ENCODE assay signal across 1 cellular context in the genomic region with DNA sequence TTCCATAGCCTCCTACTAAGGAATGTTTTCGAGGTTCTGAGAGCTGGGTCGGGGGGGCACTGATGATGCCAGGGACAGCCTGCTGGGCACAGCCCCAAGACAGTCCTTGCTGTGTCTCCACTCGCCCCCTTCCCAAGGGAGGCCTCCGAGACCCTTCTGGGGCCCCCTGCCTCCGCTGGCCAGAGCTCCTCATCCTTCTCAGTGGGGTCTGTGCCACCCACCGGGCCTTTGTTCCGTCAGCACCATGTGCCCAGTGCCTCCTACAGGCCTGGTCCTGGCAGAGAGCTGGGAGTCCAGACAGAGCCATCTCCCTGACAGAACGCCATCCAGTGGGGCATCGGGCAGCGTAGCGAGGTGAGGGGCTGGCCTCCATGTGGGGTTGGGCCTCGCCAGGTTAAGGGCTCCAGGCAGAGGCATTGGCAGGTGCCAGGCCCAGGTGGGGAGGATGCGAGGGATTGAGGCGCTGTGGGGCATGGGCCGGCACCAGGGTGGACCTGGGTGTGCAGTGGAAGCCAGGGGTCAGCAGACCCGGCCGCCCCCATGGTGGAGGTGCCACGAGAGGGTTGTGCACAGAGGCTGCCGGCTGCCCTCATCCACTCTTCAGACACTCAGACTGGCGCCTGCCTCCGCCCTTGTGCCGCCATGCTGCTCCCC.
TF ChIP-seq lines count a peak whose summit lies in the region.

No MANE protein-coding gene starts in this region.

TF ChIP-seq in HepG2, 621 proteins besides CTCF, POLR2A, EP300 and RAD21 (continued from another document):
- TF ChIP-seq, protein P1, sequence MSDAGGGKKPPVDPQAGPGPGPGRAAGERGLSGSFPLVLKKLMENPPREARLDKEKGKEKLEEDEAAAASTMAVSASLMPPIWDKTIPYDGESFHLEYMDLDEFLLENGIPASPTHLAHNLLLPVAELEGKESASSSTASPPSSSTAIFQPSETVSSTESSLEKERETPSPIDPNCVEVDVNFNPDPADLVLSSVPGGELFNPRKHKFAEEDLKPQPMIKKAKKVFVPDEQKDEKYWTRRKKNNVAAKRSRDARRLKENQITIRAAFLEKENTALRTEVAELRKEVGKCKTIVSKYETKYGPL (CRISPR knock-in tag; IDR thresholded peaks at IDR 0.05), result no peak
- TF ChIP-seq TCF12 (IDR thresholded peaks at IDR 0.05) (no peak), TCF12 (CRISPR knock-in tag; IDR thresholded peaks at IDR 0.05) (no peak), SP1 (IDR thresholded peaks at IDR 0.05) (no peak), SP1 (CRISPR knock-in tag; IDR thresholded peaks at IDR 0.05) (no peak), ZNF138 (CRISPR knock-in tag; IDR thresholded peaks at IDR 0.05; ENCODE audit: low read depth) (no peak), ZNF891 (CRISPR knock-in tag; IDR thresholded peaks at IDR 0.05) (0 out of 2 replicates have a peak, but pooled peaks have one; percentile 10), KDM5B (CRISPR knock-in tag; IDR thresholded peaks at IDR 0.05; ENCODE audit: borderline replicate concordance) (peak; percentile 19; the same call in 1 of the 2 replicates), NCOA5 (CRISPR knock-in tag; IDR thresholded peaks at IDR 0.05) (no peak), MXI1 (IDR thresholded peaks at IDR 0.05; ENCODE audit: borderline replicate concordance, low read depth, low read length) (no peak), JARID2 (CRISPR knock-in tag; IDR thresholded peaks at IDR 0.05; ENCODE audit: insufficient replicate concordance) (no peak), NR2F2 (IDR thresholded peaks at IDR 0.05; ENCODE audit: borderline replicate concordance, low read depth) (no peak), HES4 (CRISPR knock-in tag; IDR thresholded peaks at IDR 0.05; ENCODE audit: borderline replicate concordance) (no peak)
- TF ChIP-seq, protein P2, sequence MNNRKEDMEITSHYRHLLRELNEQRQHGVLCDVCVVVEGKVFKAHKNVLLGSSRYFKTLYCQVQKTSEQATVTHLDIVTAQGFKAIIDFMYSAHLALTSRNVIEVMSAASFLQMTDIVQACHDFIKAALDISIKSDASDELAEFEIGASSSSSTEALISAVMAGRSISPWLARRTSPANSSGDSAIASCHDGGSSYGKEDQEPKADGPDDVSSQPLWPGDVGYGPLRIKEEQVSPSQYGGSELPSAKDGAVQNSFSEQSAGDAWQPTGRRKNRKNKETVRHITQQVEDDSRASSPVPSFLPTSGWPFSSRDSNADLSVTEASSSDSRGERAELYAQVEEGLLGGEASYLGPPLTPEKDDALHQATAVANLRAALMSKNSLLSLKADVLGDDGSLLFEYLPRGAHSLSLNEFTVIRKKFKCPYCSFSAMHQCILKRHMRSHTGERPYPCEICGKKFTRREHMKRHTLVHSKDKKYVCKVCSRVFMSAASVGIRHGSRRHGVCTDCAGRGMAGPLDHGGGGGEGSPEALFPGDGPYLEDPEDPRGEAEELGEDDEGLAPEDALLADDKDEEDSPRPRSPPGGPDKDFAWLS (CRISPR knock-in tag; IDR thresholded peaks at IDR 0.05; ENCODE audit: borderline replicate concordance), result no peak
